Comparison of ENCODE assay signal across 22 cellular contexts in genomic region chr17:15293558-15293957, GRCh38. TPM values are rescaled to one million over a fixed set of nuclear protein-coding genes. Genes with fewer than 3 reads are reported as not detected.
DNase-seq lines count a peak whose midpoint lies in the region; ATAC-seq, FAIRE-seq and TF ChIP-seq lines count a peak whose summit lies in the region.
"Had no signal": no experiment of that assay in that cellular context is flagged by ENCODE, and none has a peak within 500 bp of the region (broad histone marks: within the 10 kb centered on the region; RNA-seq: fewer than 3 reads in every experiment).

No MANE protein-coding gene starts in this region.

- FAIRE-seq in H54 (lab: Jason Lieb, UNC) = no peak
- FAIRE-seq: A204.1, GM12892, GM18507, HepG2 had no signal

- ATAC-seq in heart right ventricle (peak in 5 of 8 donors; percentile 20 to 66 (median 57)), left ventricle myocardium superior (peak; percentile 49)
- ATAC-seq: HepG2 had no signal

- no peaks in the 10 kb centered on the region for H3K9me3 ChIP-seq in heart right ventricle
- no peaks in the 10 kb centered on the region for H3K9me3 ChIP-seq in right atrium auricular region
- no peaks in the 10 kb centered on the region for H3K9me3 ChIP-seq in tibial nerve
- H3K9me3 ChIP-seq: BLaER1 had no signal

- H3K4me3 ChIP-seq in heart right ventricle (no peak overlapping the region), right atrium auricular region (no peak overlapping the region), tibial nerve (no peak overlapping the region)
- H3K4me3 ChIP-seq: BLaER1 had no signal

- TF ChIP-seq EP300 in tibial nerve (IDR thresholded peaks at IDR 0.05) = no peak

- H3K27me3 ChIP-seq in heart right ventricle = no peaks in the 10 kb centered on the region
- no peaks in the 10 kb centered on the region for H3K27me3 ChIP-seq in right atrium auricular region
- H3K27me3 ChIP-seq in tibial nerve = no peaks in the 10 kb centered on the region
- H3K27me3 ChIP-seq: BLaER1 had no signal

- WGBS in heart right ventricle, 2 donors = 41 to 53% methylated on average over 3 of the region's 3 CpGs
- 75% methylated on average over 3 of the region's 3 CpGs for WGBS in tibial nerve, 2 donors

- TF ChIP-seq CTCF in heart right ventricle (IDR thresholded peaks at IDR 0.05) (no peak), right atrium auricular region (IDR thresholded peaks at IDR 0.05) (no peak), tibial nerve (IDR thresholded peaks at IDR 0.05) (no peak)

- H3K36me3 ChIP-seq in heart right ventricle (no peaks in the 10 kb centered on the region), right atrium auricular region (no peaks in the 10 kb centered on the region), tibial nerve (no peaks in the 10 kb centered on the region)
- H3K36me3 ChIP-seq: BLaER1 had no signal

- intact Hi-C loops in heart right ventricle (cut with DNase I) = no loop called here
- intact Hi-C loops in left ventricle myocardium superior (cut with micrococcal nuclease) = no loop called here

- H3K4me1 ChIP-seq in heart right ventricle (peaks cover 0 to 33% (median 5%) of the 10 kb centered on the region in 9 donors), right atrium auricular region (peaks cover 0 to 6% of the 10 kb centered on the region in 2 donors), tibial nerve (no peaks in the 10 kb centered on the region)
- H3K4me1 ChIP-seq: BLaER1 had no signal

- no peak for TF ChIP-seq POLR2A in tibial nerve (IDR thresholded peaks at IDR 0.05)
- no peak for TF ChIP-seq POLR2A in H54 (IDR thresholded peaks at IDR 0.05; ENCODE audit: low read depth, low read length)

- peak overlapping the region in 5 of 10 donors; percentile 26 to 75 (median 49) for H3K27ac ChIP-seq in heart right ventricle
- H3K27ac ChIP-seq in right atrium auricular region = peak overlapping the region in 1 of 2 donors; percentile 12
- H3K27ac ChIP-seq in tibial nerve = no peak overlapping the region
- H3K27ac ChIP-seq: BLaER1 had no signal

- DNase-seq in heart right ventricle (no peak), right atrium auricular region (ENCODE audit: low spot score) (no peak), SK-N-DZ (ENCODE audit: low spot score) (peak; percentile 42), left ventricle myocardium superior (no peak), tibial nerve (ENCODE audit: low spot score in 2 of 2) (no peak), H54 (ENCODE audit: insufficient read length, low spot score) (no peak), NCI-H748 treated with DMSO at 0.1 percent for 48 hours (lab: John Stamatoyannopoulos, UW) (no peak)
- DNase-seq: AML-193; CD4-positive, alpha-beta memory T cell; DMS153; DMS79; GDM1; GOT3; H9 had no signal

RNA-seq across cellular contexts. Expression of gene PMP22, which starts 28.4 kb away (rescaled TPM):
- total RNA-seq in heart right ventricle (100 to 1,000 TPM in 9 of 10 donors, 10 to 100 TPM in 1; 99.1 to 241 (median 158) TPM), right atrium auricular region (100 to 1,000 TPM; 160 to 164 TPM), left ventricle myocardium superior (179 TPM), tibial nerve (1,000 to 10,000 TPM in 3 of 4 donors, 100 to 1,000 TPM in 1; 784 to 3,019 (median 2,270) TPM)
- 100 to 1,000 TPM in 1 of 2 donors, 10 to 100 TPM in 1; 62.0 to 178 TPM for polyA plus RNA-seq in heart right ventricle
- 1.2 and 2.7 TPM in 2 replicates for polyA plus RNA-seq in SK-N-DZ (2014; cell fraction: cytosol; rRNA removed)
- 0.21 and 1.0 TPM in 2 replicates for polyA plus RNA-seq in SK-N-DZ (2014; cell fraction: nucleus; rRNA removed)
- polyA plus RNA-seq: CD4-positive, alpha-beta memory T cell; IgD-negative memory B cell had no signal

RNA-seq across cellular contexts. Expression of gene TEKT3, which starts 47.8 kb away (rescaled TPM):
- total RNA-seq in heart right ventricle (1 to 10 TPM in 1 of 10 donors, under 1 TPM in 6, not detected in 3; 0.26 to 1.1 (median 0.68) TPM), right atrium auricular region (not detected), left ventricle myocardium superior (0.40 TPM), tibial nerve (1 to 10 TPM in 2 of 4 donors, under 1 TPM in 2; 0.20 to 3.7 (median 1.0) TPM)
- polyA plus RNA-seq in heart right ventricle = under 1 TPM; 0.14 to 0.88 TPM
- not detected in 2 replicates for polyA plus RNA-seq in SK-N-DZ (2014; cell fraction: cytosol; rRNA removed)
- 0.78 TPM in 1 of 2 replicates, not detected in the other for polyA plus RNA-seq in SK-N-DZ (2014; cell fraction: nucleus; rRNA removed)
- total RNA-seq: Daoy had no signal
- polyA plus RNA-seq: CD14-positive monocyte; CD4-positive, alpha-beta memory T cell; IgD-negative memory B cell had no signal
